2 cellular contexts compared by ENCODE assay signal in genomic region chr2:239081622-239082021, GRCh38.
TF ChIP-seq lines count a peak whose summit lies in the region.

No MANE protein-coding gene starts in this region.

TF ChIP-seq in SK-N-SH, 30 proteins besides CTCF, POLR2A, EP300 and RAD21 (continued from another document):
- TF ChIP-seq REST (IDR thresholded peaks at IDR 0.05; ENCODE audit: low read depth, low read length), result no peak
- TF ChIP-seq CHD2 (IDR thresholded peaks at IDR 0.05; ENCODE audit: low read length, partially characterized antibody), result no peak
- no peak for TF ChIP-seq FOXJ3 (CRISPR knock-in tag; IDR thresholded peaks at IDR 0.05)

TF ChIP-seq in SK-N-SH treated with all-trans-retinoic acid at 6 μM for 48 hours, 23 proteins besides CTCF, POLR2A, EP300 and RAD21 (continued from another document):
- no peak for TF ChIP-seq TSHZ2 (CRISPR knock-in tag; IDR thresholded peaks at IDR 0.05)
- no peak for TF ChIP-seq ZC3H10 (CRISPR knock-in tag; IDR thresholded peaks at IDR 0.05)
- TF ChIP-seq SNAI2 (CRISPR knock-in tag; IDR thresholded peaks at IDR 0.05), result no peak
- TF ChIP-seq PATZ1 (CRISPR knock-in tag; IDR thresholded peaks at IDR 0.05; ENCODE audit: borderline replicate concordance), result no peak
- TF ChIP-seq ZFP30 (CRISPR knock-in tag; IDR thresholded peaks at IDR 0.05), result no peak
- TF ChIP-seq CSRNP3 (CRISPR knock-in tag; IDR thresholded peaks at IDR 0.05), result no peak
- no peak for TF ChIP-seq CREB5 (CRISPR knock-in tag; IDR thresholded peaks at IDR 0.05; ENCODE audit: low read depth)
- no peak for TF ChIP-seq CSDC2 (CRISPR knock-in tag; IDR thresholded peaks at IDR 0.05)
